16 cellular contexts compared by ENCODE assay signal in the genomic region with DNA sequence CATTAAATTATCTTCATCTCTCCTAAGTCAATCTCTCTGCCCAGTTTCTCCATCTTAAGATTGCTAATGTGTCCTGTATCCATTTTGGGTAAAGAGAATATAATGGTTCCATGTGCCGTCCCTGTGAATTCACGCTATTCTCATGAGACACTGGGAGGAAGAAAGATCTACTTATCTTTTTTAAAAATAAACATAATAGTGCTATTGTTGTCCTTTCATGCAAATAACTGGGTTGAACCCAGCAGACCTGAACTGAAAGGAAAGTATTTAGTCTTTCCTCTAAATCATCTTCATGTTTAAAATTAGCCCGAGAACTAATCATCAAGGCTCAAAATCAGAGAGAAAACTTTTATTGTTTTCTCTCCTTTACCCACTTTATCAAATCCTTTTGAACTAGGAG. TPM values are rescaled to one million over a fixed set of nuclear protein-coding genes. Genes with fewer than 3 reads are reported as not detected.
A peak's percentile ranks its signal among the peaks of the same experiment; 100 is the strongest.
DNase-seq lines count a peak whose midpoint lies in the region; ATAC-seq and TF ChIP-seq lines count a peak whose summit lies in the region.
"Had no signal": no experiment of that assay in that cellular context is flagged by ENCODE, and none has a peak within 500 bp of the region (broad histone marks: within the 10 kb centered on the region; RNA-seq: fewer than 3 reads in every experiment).

No MANE protein-coding gene starts in this region.

- no peaks in the 10 kb centered on the region for H3K27me3 Mint-ChIP-seq in activated CD8-positive, alpha-beta memory T cell treated with anti-CD3 and anti-CD28 coated beads, Interleukin-2, amount 10 ng/mL, durations not matched to agents 7 days and 5 days

- peak overlapping the region; percentile 43 for H3K4me3 ChIP-seq in OCI-LY7 (ENCODE audit: low read depth, low read length, poor library complexity, severe bottlenecking)
- H3K4me3 ChIP-seq: PC-9 had no signal

- H3K27ac Mint-ChIP-seq in activated CD8-positive, alpha-beta memory T cell treated with anti-CD3 and anti-CD28 coated beads, Interleukin-2, amount 10 ng/mL, durations not matched to agents 7 days and 5 days: peak overlapping the region; percentile 97
- H3K27ac Mint-ChIP-seq: progenitor cell of endocrine pancreas had no signal

- peaks cover 1% of the 10 kb centered on the region; the same call in 1 of the 2 replicates for H3K9me3 ChIP-seq in OCI-LY7 (ENCODE audit: low read length)

- H3K4me1 ChIP-seq in OCI-LY7 (ENCODE audit: insufficient read depth, low read length, poor library complexity, severe bottlenecking): peaks cover 96% of the 10 kb centered on the region

- ATAC-seq in activated CD8-positive, alpha-beta memory T cell treated with anti-CD3 and anti-CD28 coated beads, Interleukin-2, amount 10 ng/mL, durations not matched to agents 7 days and 5 days: no peak
- ATAC-seq in GM21447 (IDR thresholded peaks at IDR 0.05; ENCODE audit: unreplicated experiment) (peak; percentile 22), HG03342 (IDR thresholded peaks at IDR 0.05; ENCODE audit: unreplicated experiment) (no peak)

- POLR2A ChIA-PET in OCI-LY7 (lab: Charles Lee): interaction anchor here (0.6 to 3.1 kb wide), 12 partner anchors 16 to 138 kb away, joined by 3 to 14 read pairs (median 4); partner anchors contain the start of gene SLAMF6

- no peaks in the 10 kb centered on the region for H3K79me2 ChIP-seq in OCI-LY7 (ENCODE audit: insufficient read depth, low read depth, low read length)

- H3K9me2 ChIP-seq in OCI-LY7 (ENCODE audit: insufficient read depth, low read length): no peaks in the 10 kb centered on the region

- peak overlapping the region; percentile 36 for H3K4me3 Mint-ChIP-seq in activated CD8-positive, alpha-beta memory T cell treated with anti-CD3 and anti-CD28 coated beads, Interleukin-2, amount 10 ng/mL, durations not matched to agents 7 days and 5 days

- no peaks in the 10 kb centered on the region for H3K9me3 Mint-ChIP-seq in activated CD8-positive, alpha-beta memory T cell treated with anti-CD3 and anti-CD28 coated beads, Interleukin-2, amount 10 ng/mL, durations not matched to agents 7 days and 5 days (ENCODE audit: low read depth)

- peak overlapping the region; percentile 67 for H3K4me2 ChIP-seq in OCI-LY7 (ENCODE audit: low read length)
- H3K4me2 ChIP-seq: PC-9 had no signal

- 0 out of 2 replicates have a peak, but pooled peaks cover 1% of the 10 kb centered on the region for H3K36me3 ChIP-seq in OCI-LY7 (ENCODE audit: insufficient read depth, low read length)

- no peak for TF ChIP-seq CTCF in OCI-LY7 (conservative IDR thresholded peaks at IDR 0.05; ENCODE audit: low read length)

- peak overlapping the region; percentile 87 for H3K27ac ChIP-seq in OCI-LY7 (ENCODE audit: low read depth, low read length, poor library complexity, severe bottlenecking)
- H3K27ac ChIP-seq: PC-9 had no signal

- no peaks in the 10 kb centered on the region for H4K20me1 ChIP-seq in OCI-LY7 (ENCODE audit: insufficient read depth, low read length)

- CTCF ChIA-PET in activated CD8-positive, alpha-beta memory T cell treated with anti-CD3 and anti-CD28 coated beads, Interleukin-2, amount 10 ng/mL, durations not matched to agents 7 days and 5 days (lab: Charles Lee): interaction anchor here (0.9 to 2.1 kb wide), 6 partner anchors 18 to 102 kb away, joined by 3 to 7 read pairs (median 4); partner anchors contain the start of genes SLAMF1 and SLAMF6
- CTCF ChIA-PET in OCI-LY7 (lab: Charles Lee; ENCODE audit: unreplicated experiment): interaction anchor here (1.4 kb wide), 1 partner anchor 51 kb away, joined by 6 read pairs; no protein-coding TSS in a partner anchor

- no TSS peak for BruUV-seq in OCI-LY7 (replicated peaks; lab: Mats Ljungman, UMichigan)

- H3K4me1 Mint-ChIP-seq in activated CD8-positive, alpha-beta memory T cell treated with anti-CD3 and anti-CD28 coated beads, Interleukin-2, amount 10 ng/mL, durations not matched to agents 7 days and 5 days: peaks cover 92% of the 10 kb centered on the region

- intact Hi-C loops in OCI-LY7 (cut with micrococcal nuclease; ENCODE audit: unreplicated experiment): loop anchor here (1.0 to 5.0 kb wide), 3 partner anchors 28 to 173 kb away; partner anchors contain the start of gene LY9

- H2AFZ ChIP-seq in OCI-LY7 (ENCODE audit: low read length): peak overlapping the region; percentile 75; the same call in 1 of the 2 replicates
- H2AFZ ChIP-seq: PC-9 had no signal

- peaks cover 74% of the 10 kb centered on the region for H3K36me3 Mint-ChIP-seq in activated CD8-positive, alpha-beta memory T cell treated with anti-CD3 and anti-CD28 coated beads, Interleukin-2, amount 10 ng/mL, durations not matched to agents 7 days and 5 days

- DNase-seq in activated CD8-positive, alpha-beta memory T cell treated with anti-CD3 and anti-CD28 coated beads, Interleukin-2, amount 10 ng/mL, durations not matched to agents 7 days and 5 days: no peak
- no peak for DNase-seq in activated CD8-positive, alpha-beta memory T cell treated with anti-CD3 and anti-CD28 coated beads, Interleukin-2, amount 50 U/mL, for 4 hours
- DNase-seq in OCI-LY7 (ENCODE audit: low spot score): peak; percentile 81
- DNase-seq in germinal center (ENCODE audit: low spot score): peak; percentile 37
- no peak for DNase-seq in NCI-H226
- DNase-seq in H4 (ENCODE audit: low spot score): no peak
- DNase-seq: activated CD8-positive, alpha-beta memory T cell treated with anti-CD3 and anti-CD28 coated beads, Interleukin-2, amount 50 U/mL, for 48 hours; DMS153; foreskin fibroblast; NCI-H2171 treated with DMSO at 0.1 percent for 48 hours; PC-9; T-helper 9 cell had no signal

RNA-seq across cellular contexts. Expression of gene SLAMF1, which starts 22.4 kb away (rescaled TPM):
- 100 to 1,000 TPM in 1 of 2 experiments, 10 to 100 TPM in 1; 59.3 to 105 TPM for total RNA-seq in activated CD8-positive, alpha-beta memory T cell treated with anti-CD3 and anti-CD28 coated beads, Interleukin-2, amount 10 ng/mL, durations not matched to agents 7 days and 5 days
- total RNA-seq in OCI-LY7 (2014; rRNA removed; shearing (Covaris generic)): 0.32 and 0.36 TPM in 2 replicates
- 0.42 and 0.72 TPM in 2 replicates for total RNA-seq in OCI-LY7 (2022)
- not detected in 2 replicates for total RNA-seq in H4 (2014; rRNA removed; shearing (Covaris generic))
- total RNA-seq: M059J, PC-9, progenitor cell of endocrine pancreas had no signal

RNA-seq across cellular contexts. Expression of gene CD84, which starts 45.2 kb away (rescaled TPM):
- 10 to 100 TPM; 29.9 to 34.6 TPM for total RNA-seq in activated CD8-positive, alpha-beta memory T cell treated with anti-CD3 and anti-CD28 coated beads, Interleukin-2, amount 10 ng/mL, durations not matched to agents 7 days and 5 days
- 23.3 and 23.4 TPM in 2 replicates for total RNA-seq in OCI-LY7 (2014; rRNA removed; shearing (Covaris generic))
- total RNA-seq in OCI-LY7 (2022): 22.2 and 28.8 TPM in 2 replicates
- total RNA-seq in H4 (2014; rRNA removed; shearing (Covaris generic)): not detected in 2 replicates
- total RNA-seq: M059J, PC-9, progenitor cell of endocrine pancreas had no signal

Comparison
In these comparisons a context has a peak if more than half of its experiments do, and no peak if none do; other contexts are left out.
1. DNase-seq: peak in OCI-LY7 (single experiment) and germinal center (single experiment); none in activated CD8-positive, alpha-beta memory T cell treated with anti-CD3 and anti-CD28 coated beads, Interleukin-2, amount 10 ng/mL, durations not matched to agents 7 days and 5 days (single experiment), activated CD8-positive, alpha-beta memory T cell treated with anti-CD3 and anti-CD28 coated beads, Interleukin-2, amount 50 U/mL, for 4 hours (single experiment), NCI-H226 (single experiment) and H4 (single experiment).
2. RNA of gene SLAMF1, which starts 22.4 kb away (total RNA-seq): 59.3 to 105 TPM in activated CD8-positive, alpha-beta memory T cell treated with anti-CD3 and anti-CD28 coated beads, Interleukin-2, amount 10 ng/mL, durations not matched to agents 7 days and 5 days; 0.32 to 0.72 TPM in OCI-LY7 and not detected in H4; every median in the first group is over 10 times any median in the second.
3. RNA of gene CD84, which starts 45.2 kb away (total RNA-seq): 29.9 to 34.6 TPM in activated CD8-positive, alpha-beta memory T cell treated with anti-CD3 and anti-CD28 coated beads, Interleukin-2, amount 10 ng/mL, durations not matched to agents 7 days and 5 days and 22.2 to 28.8 TPM in OCI-LY7; not detected in H4; every median in the first group is over 10 times any median in the second.